In the genomic region with DNA sequence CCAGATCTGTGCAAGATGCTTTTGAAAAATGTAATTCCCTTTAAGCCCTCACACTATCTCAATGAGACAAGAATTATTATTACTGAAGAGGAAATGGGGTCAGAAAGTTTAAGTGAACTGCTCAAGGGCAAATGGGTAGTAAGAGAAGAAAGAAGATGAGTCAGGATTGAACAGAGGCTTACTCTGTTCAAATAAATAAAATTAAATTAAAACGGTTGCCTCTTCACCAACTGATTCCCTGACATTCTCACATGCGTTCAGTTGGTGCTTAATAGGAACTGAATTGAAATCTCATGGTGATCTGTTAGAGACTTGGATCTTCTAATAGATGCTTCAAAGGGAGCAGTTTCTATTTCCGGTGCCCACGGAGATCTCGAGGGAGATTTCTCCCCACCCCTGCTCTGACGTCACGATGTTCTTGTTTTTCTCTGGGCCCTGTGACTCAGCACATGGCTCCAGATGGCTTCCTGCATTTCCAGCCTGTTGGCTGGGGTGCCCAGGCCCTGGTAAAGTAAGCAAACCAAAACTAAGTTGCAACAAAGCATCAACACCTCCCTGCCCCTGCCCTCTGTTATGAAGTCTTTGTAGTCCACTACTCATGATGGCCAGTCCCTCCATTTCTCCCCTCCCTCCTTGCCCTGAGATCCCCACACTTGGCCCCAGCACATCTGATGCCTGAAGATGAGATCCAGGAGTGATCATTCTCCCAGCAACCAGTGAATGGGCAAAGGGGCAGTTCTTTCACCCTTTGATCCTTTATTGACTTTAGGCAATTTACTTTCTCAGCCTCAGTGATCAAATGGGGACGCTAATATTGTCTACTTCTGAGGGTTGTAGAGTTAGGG, we compare ENCODE assay signal across 1 cellular context.
TF ChIP-seq lines count a peak whose summit lies in the region.

No MANE protein-coding gene starts in this region.

TF ChIP-seq in K562, 482 proteins besides CTCF, POLR2A, EP300 and RAD21 (continued from another document and continues in another):
- TF ChIP-seq MEF2D (tag; conservative IDR thresholded peaks at IDR 0.05; ENCODE audit: low read depth): peak; percentile 83
- TF ChIP-seq, protein P1, sequence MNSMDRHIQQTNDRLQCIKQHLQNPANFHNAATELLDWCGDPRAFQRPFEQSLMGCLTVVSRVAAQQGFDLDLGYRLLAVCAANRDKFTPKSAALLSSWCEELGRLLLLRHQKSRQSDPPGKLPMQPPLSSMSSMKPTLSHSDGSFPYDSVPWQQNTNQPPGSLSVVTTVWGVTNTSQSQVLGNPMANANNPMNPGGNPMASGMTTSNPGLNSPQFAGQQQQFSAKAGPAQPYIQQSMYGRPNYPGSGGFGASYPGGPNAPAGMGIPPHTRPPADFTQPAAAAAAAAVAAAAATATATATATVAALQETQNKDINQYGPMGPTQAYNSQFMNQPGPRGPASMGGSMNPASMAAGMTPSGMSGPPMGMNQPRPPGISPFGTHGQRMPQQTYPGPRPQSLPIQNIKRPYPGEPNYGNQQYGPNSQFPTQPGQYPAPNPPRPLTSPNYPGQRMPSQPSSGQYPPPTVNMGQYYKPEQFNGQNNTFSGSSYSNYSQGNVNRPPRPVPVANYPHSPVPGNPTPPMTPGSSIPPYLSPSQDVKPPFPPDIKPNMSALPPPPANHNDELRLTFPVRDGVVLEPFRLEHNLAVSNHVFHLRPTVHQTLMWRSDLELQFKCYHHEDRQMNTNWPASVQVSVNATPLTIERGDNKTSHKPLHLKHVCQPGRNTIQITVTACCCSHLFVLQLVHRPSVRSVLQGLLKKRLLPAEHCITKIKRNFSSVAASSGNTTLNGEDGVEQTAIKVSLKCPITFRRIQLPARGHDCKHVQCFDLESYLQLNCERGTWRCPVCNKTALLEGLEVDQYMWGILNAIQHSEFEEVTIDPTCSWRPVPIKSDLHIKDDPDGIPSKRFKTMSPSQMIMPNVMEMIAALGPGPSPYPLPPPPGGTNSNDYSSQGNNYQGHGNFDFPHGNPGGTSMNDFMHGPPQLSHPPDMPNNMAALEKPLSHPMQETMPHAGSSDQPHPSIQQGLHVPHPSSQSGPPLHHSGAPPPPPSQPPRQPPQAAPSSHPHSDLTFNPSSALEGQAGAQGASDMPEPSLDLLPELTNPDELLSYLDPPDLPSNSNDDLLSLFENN (IDR thresholded peaks at IDR 0.05; ENCODE audit: low read depth in 2 of 2, low read length in 2 of 2): no peak
- peak; percentile 67 for TF ChIP-seq SMARCA5 (IDR thresholded peaks at IDR 0.05)
- TF ChIP-seq U2AF1 (optimal IDR thresholded peaks at IDR 0.05; ENCODE audit: low read depth, low read length): no peak
- 0 out of 2 replicates have a peak, but pooled peaks have one; percentile 15 for TF ChIP-seq ZNF586 (CRISPR knock-in tag; conservative IDR thresholded peaks at IDR 0.05)
- TF ChIP-seq NFRKB (IDR thresholded peaks at IDR 0.05; ENCODE audit: low read depth): peak; percentile 96
- TF ChIP-seq, protein P2, sequence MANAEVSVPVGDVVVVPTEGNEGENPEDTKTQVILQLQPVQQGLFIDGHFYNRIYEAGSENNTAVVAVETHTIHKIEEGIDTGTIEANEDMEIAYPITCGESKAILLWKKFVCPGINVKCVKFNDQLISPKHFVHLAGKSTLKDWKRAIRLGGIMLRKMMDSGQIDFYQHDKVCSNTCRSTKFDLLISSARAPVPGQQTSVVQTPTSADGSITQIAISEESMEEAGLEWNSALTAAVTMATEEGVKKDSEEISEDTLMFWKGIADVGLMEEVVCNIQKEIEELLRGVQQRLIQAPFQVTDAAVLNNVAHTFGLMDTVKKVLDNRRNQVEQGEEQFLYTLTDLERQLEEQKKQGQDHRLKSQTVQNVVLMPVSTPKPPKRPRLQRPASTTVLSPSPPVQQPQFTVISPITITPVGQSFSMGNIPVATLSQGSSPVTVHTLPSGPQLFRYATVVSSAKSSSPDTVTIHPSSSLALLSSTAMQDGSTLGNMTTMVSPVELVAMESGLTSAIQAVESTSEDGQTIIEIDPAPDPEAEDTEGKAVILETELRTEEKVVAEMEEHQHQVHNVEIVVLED (CRISPR knock-in tag; IDR thresholded peaks at IDR 0.05): peak; percentile 43; the same call in 1 of the 2 replicates
- TF ChIP-seq JUND (IDR thresholded peaks at IDR 0.05; ENCODE audit: borderline replicate concordance, low read depth, low read length): peak; percentile 81; the same call in 1 of the 2 replicates
- TF ChIP-seq JUND (tag; IDR thresholded peaks at IDR 0.05; ENCODE audit: borderline replicate concordance, low read depth, low read length): peak; percentile 74; the same call in 2 of the 3 replicates
- TF ChIP-seq ZSCAN29 (IDR thresholded peaks at IDR 0.05): no peak
- TF ChIP-seq PYGO2 (tag; IDR thresholded peaks at IDR 0.05): peak; percentile 52; the same call in 1 of the 2 replicates
- TF ChIP-seq GTF2E2 (tag; IDR thresholded peaks at IDR 0.05): peak; percentile 70
- no peak for TF ChIP-seq SMARCE1 (IDR thresholded peaks at IDR 0.05)
- TF ChIP-seq, protein P3, sequence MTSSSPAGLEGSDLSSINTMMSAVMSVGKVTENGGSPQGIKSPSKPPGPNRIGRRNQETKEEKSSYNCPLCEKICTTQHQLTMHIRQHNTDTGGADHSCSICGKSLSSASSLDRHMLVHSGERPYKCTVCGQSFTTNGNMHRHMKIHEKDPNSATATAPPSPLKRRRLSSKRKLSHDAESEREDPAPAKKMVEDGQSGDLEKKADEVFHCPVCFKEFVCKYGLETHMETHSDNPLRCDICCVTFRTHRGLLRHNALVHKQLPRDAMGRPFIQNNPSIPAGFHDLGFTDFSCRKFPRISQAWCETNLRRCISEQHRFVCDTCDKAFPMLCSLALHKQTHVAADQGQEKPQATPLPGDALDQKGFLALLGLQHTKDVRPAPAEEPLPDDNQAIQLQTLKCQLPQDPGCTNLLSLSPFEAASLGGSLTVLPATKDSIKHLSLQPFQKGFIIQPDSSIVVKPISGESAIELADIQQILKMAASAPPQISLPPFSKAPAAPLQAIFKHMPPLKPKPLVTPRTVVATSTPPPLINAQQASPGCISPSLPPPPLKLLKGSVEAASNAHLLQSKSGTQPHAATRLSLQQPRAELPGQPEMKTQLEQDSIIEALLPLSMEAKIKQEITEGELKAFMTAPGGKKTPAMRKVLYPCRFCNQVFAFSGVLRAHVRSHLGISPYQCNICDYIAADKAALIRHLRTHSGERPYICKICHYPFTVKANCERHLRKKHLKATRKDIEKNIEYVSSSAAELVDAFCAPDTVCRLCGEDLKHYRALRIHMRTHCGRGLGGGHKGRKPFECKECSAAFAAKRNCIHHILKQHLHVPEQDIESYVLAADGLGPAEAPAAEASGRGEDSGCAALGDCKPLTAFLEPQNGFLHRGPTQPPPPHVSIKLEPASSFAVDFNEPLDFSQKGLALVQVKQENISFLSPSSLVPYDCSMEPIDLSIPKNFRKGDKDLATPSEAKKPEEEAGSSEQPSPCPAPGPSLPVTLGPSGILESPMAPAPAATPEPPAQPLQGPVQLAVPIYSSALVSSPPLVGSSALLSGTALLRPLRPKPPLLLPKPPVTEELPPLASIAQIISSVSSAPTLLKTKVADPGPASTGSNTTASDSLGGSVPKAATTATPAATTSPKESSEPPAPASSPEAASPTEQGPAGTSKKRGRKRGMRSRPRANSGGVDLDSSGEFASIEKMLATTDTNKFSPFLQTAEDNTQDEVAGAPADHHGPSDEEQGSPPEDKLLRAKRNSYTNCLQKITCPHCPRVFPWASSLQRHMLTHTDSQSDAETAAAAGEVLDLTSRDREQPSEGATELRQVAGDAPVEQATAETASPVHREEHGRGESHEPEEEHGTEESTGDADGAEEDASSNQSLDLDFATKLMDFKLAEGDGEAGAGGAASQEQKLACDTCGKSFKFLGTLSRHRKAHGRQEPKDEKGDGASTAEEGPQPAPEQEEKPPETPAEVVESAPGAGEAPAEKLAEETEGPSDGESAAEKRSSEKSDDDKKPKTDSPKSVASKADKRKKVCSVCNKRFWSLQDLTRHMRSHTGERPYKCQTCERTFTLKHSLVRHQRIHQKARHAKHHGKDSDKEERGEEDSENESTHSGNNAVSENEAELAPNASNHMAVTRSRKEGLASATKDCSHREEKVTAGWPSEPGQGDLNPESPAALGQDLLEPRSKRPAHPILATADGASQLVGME (CRISPR knock-in tag; IDR thresholded peaks at IDR 0.05): no peak; the same call in 1 of the 2 replicates
- TF ChIP-seq ZNF253 (CRISPR knock-in tag; conservative IDR thresholded peaks at IDR 0.05): no peak
- TF ChIP-seq, protein P4, sequence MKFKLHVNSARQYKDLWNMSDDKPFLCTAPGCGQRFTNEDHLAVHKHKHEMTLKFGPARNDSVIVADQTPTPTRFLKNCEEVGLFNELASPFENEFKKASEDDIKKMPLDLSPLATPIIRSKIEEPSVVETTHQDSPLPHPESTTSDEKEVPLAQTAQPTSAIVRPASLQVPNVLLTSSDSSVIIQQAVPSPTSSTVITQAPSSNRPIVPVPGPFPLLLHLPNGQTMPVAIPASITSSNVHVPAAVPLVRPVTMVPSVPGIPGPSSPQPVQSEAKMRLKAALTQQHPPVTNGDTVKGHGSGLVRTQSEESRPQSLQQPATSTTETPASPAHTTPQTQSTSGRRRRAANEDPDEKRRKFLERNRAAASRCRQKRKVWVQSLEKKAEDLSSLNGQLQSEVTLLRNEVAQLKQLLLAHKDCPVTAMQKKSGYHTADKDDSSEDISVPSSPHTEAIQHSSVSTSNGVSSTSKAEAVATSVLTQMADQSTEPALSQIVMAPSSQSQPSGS (CRISPR knock-in tag; IDR thresholded peaks at IDR 0.05): no peak
- TF ChIP-seq KLF6 (CRISPR knock-in tag; IDR thresholded peaks at IDR 0.05; ENCODE audit: borderline replicate concordance): peak; percentile 85; the same call in 1 of the 2 replicates
- TF ChIP-seq ZNF232 (CRISPR knock-in tag; IDR thresholded peaks at IDR 0.05): no peak
- no peak for TF ChIP-seq MXI1 (IDR thresholded peaks at IDR 0.05; ENCODE audit: low read depth, low read length)
- TF ChIP-seq NCOR1 (IDR thresholded peaks at IDR 0.05): 0 out of 2 replicates have a peak, but pooled peaks have one; percentile 4
- TF ChIP-seq ZNF134 (CRISPR knock-in tag; conservative IDR thresholded peaks at IDR 0.05): peak; percentile 59
- TF ChIP-seq MYNN (IDR thresholded peaks at IDR 0.05): no peak
- no peak for TF ChIP-seq MYNN (CRISPR knock-in tag; IDR thresholded peaks at IDR 0.05)
- no peak; the same call in 1 of the 2 replicates for TF ChIP-seq DNMT1 (IDR thresholded peaks at IDR 0.05)
- TF ChIP-seq, protein P5, sequence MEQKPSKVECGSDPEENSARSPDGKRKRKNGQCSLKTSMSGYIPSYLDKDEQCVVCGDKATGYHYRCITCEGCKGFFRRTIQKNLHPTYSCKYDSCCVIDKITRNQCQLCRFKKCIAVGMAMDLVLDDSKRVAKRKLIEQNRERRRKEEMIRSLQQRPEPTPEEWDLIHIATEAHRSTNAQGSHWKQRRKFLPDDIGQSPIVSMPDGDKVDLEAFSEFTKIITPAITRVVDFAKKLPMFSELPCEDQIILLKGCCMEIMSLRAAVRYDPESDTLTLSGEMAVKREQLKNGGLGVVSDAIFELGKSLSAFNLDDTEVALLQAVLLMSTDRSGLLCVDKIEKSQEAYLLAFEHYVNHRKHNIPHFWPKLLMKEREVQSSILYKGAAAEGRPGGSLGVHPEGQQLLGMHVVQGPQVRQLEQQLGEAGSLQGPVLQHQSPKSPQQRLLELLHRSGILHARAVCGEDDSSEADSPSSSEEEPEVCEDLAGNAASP (IDR thresholded peaks at IDR 0.05): no peak
- 0 out of 2 replicates have a peak, but pooled peaks have one; percentile 39 for TF ChIP-seq DIDO1 (tag; IDR thresholded peaks at IDR 0.05; ENCODE audit: low read depth)
- TF ChIP-seq KDM4B (IDR thresholded peaks at IDR 0.05; ENCODE audit: borderline replicate concordance in 2 of 2, low read depth in 1 of 2): no peak
- TF ChIP-seq, protein P6, sequence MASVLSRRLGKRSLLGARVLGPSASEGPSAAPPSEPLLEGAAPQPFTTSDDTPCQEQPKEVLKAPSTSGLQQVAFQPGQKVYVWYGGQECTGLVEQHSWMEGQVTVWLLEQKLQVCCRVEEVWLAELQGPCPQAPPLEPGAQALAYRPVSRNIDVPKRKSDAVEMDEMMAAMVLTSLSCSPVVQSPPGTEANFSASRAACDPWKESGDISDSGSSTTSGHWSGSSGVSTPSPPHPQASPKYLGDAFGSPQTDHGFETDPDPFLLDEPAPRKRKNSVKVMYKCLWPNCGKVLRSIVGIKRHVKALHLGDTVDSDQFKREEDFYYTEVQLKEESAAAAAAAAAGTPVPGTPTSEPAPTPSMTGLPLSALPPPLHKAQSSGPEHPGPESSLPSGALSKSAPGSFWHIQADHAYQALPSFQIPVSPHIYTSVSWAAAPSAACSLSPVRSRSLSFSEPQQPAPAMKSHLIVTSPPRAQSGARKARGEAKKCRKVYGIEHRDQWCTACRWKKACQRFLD (CRISPR knock-in tag; IDR thresholded peaks at IDR 0.05): peak; percentile 89
- peak; percentile 68 for TF ChIP-seq NFE2L1 (tag; IDR thresholded peaks at IDR 0.05; ENCODE audit: borderline replicate concordance, low read depth)
- no peak for TF ChIP-seq ZNF695 (CRISPR knock-in tag; IDR thresholded peaks at IDR 0.05)
- peak; percentile 71 for TF ChIP-seq BRD9 (IDR thresholded peaks at IDR 0.05; ENCODE audit: low read depth, partially characterized antibody)
- TF ChIP-seq POLR2H (tag; IDR thresholded peaks at IDR 0.05; ENCODE audit: low read depth): peak; percentile 65
- TF ChIP-seq, protein P7, sequence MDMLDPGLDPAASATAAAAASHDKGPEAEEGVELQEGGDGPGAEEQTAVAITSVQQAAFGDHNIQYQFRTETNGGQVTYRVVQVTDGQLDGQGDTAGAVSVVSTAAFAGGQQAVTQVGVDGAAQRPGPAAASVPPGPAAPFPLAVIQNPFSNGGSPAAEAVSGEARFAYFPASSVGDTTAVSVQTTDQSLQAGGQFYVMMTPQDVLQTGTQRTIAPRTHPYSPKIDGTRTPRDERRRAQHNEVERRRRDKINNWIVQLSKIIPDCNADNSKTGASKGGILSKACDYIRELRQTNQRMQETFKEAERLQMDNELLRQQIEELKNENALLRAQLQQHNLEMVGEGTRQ (CRISPR knock-in tag; IDR thresholded peaks at IDR 0.05): 0 out of 2 replicates have a peak, but pooled peaks have one; percentile 11
- TF ChIP-seq NELFE (IDR thresholded peaks at IDR 0.05; ENCODE audit: insufficient read depth, insufficient read length): no peak
- TF ChIP-seq, protein P8, sequence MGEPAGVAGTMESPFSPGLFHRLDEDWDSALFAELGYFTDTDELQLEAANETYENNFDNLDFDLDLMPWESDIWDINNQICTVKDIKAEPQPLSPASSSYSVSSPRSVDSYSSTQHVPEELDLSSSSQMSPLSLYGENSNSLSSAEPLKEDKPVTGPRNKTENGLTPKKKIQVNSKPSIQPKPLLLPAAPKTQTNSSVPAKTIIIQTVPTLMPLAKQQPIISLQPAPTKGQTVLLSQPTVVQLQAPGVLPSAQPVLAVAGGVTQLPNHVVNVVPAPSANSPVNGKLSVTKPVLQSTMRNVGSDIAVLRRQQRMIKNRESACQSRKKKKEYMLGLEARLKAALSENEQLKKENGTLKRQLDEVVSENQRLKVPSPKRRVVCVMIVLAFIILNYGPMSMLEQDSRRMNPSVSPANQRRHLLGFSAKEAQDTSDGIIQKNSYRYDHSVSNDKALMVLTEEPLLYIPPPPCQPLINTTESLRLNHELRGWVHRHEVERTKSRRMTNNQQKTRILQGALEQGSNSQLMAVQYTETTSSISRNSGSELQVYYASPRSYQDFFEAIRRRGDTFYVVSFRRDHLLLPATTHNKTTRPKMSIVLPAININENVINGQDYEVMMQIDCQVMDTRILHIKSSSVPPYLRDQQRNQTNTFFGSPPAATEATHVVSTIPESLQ (CRISPR knock-in tag; IDR thresholded peaks at IDR 0.05): no peak
- TF ChIP-seq HIVEP1 (CRISPR knock-in tag; IDR thresholded peaks at IDR 0.05): no peak; the same call in none of the 2 replicates
- TF ChIP-seq LCOR (CRISPR knock-in tag; IDR thresholded peaks at IDR 0.05): no peak
- peak; percentile 52; the same call in 1 of the 2 replicates for TF ChIP-seq ETV5 (CRISPR knock-in tag; IDR thresholded peaks at IDR 0.05; ENCODE audit: low read depth)
- TF ChIP-seq NBN (IDR thresholded peaks at IDR 0.05; ENCODE audit: low read depth): peak; percentile 75; the same call in 1 of the 2 replicates
- TF ChIP-seq ARHGAP35 (IDR thresholded peaks at IDR 0.05; ENCODE audit: partially characterized antibody): no peak
- peak; percentile 69 for TF ChIP-seq MYC (IDR thresholded peaks at IDR 0.05; ENCODE audit: low read depth, low read length)
- TF ChIP-seq MYC (CRISPR knock-in tag; IDR thresholded peaks at IDR 0.05; ENCODE audit: borderline replicate concordance, low read depth): peak; percentile 85
